1 cellular context compared by ENCODE assay signal in genomic region chr11:61168858-61169257, GRCh38.
TF ChIP-seq lines count a peak whose summit lies in the region.

No MANE protein-coding gene starts in this region.

TF ChIP-seq in HepG2, 621 proteins besides CTCF, POLR2A, EP300 and RAD21:
- TF ChIP-seq THAP11 (CRISPR knock-in tag; IDR thresholded peaks at IDR 0.05) (0 out of 2 replicates have a peak, but pooled peaks have one; percentile 28), ZNF720 (CRISPR knock-in tag; IDR thresholded peaks at IDR 0.05) (no peak), ARID5B (CRISPR knock-in tag; IDR thresholded peaks at IDR 0.05) (no peak), SNAPC4 (CRISPR knock-in tag; IDR thresholded peaks at IDR 0.05) (no peak)
